ENCODE assay signal across 8 cellular contexts in the genomic region with DNA sequence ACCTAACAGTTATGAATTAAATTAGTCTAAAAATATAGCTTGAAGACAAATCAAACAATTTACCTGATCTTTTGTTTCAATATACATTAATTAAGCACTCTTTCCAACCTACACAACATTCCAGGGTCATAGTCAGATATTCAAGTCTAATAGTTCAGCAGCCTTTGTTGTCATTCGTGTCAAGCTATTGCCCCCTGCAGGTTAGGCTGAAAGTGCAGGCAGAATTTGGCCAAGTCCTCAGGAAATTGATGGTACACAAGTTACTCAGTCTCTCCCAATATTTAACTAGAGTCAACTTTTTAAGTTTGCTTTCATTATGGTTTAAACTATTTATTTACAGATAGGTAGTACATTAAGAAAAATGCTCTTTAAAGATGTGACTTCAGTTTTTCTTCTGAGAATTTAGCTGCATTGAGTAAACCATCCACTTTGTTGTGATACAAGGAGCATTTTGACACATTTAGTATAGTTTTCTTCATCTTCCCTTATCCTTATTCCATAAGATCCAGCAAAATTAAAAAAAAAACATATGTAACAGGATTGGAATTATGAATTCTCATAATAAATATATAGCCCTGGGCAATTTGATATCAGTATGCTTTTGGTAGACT.
DNase-seq lines count a peak whose midpoint lies in the region; ATAC-seq and TF ChIP-seq lines count a peak whose summit lies in the region.

No MANE protein-coding gene starts in this region.

- H3K9me3 ChIP-seq in NT2/D1 (ENCODE audit: insufficient read depth, low read length), result no peaks in the 10 kb centered on the region
- H3K9me3 ChIP-seq in esophagus squamous epithelium, result no peaks in the 10 kb centered on the region
- no peaks in the 10 kb centered on the region for H3K9me3 ChIP-seq in neural cell (ENCODE audit: low read length)

- WGBS in esophagus squamous epithelium, 2 donors, result 0 to 11% methylated on average over 1 of the region's 1 CpG

- TF ChIP-seq EP300 in neural cell (conservative IDR thresholded peaks at IDR 0.05; ENCODE audit: poor library complexity, severe bottlenecking), result no peak

- H3K4me3 Mint-ChIP-seq in CD14-positive monocyte, result peak overlapping the region in 1 of 2 donors; percentile 56
- H3K4me3 Mint-ChIP-seq in type B pancreatic cell, result no peak overlapping the region

- H3K9me3 Mint-ChIP-seq in CD14-positive monocyte (peaks cover 0 to 13% (median 6%) of the 10 kb centered on the region in 7 donors), type B pancreatic cell (no peaks in the 10 kb centered on the region)

- H3K4me1 ChIP-seq in NT2/D1 (ENCODE audit: insufficient read depth, insufficient read length) (no peaks in the 10 kb centered on the region), esophagus squamous epithelium (peaks cover 6 to 32% (median 10%) of the 10 kb centered on the region in 3 donors)

- ATAC-seq in GM19023 (IDR thresholded peaks at IDR 0.05; ENCODE audit: unreplicated experiment), result peak; percentile 39

- H3K9me2 ChIP-seq in neural cell (ENCODE audit: insufficient read depth, low read length), result no peaks in the 10 kb centered on the region

- H3K27me3 Mint-ChIP-seq in CD14-positive monocyte (ENCODE audit: low read depth in 3 of 3), result peaks cover 77 to 88% (median 79%) of the 10 kb centered on the region in 3 donors
- H3K27me3 Mint-ChIP-seq in type B pancreatic cell, result peaks cover 86% of the 10 kb centered on the region

- H3K4me3 ChIP-seq in NT2/D1 (ENCODE audit: insufficient read length, low read depth) (no peak overlapping the region), esophagus squamous epithelium (no peak overlapping the region), neural cell (ENCODE audit: low read length) (no peak overlapping the region)

- H4K20me1 ChIP-seq in neural cell (ENCODE audit: insufficient read depth), result no peaks in the 10 kb centered on the region

- no peaks in the 10 kb centered on the region for H3F3A ChIP-seq in neural cell (ENCODE audit: insufficient read depth, low read length, poor library complexity, severe bottlenecking)

- no peak overlapping the region for H3K9ac ChIP-seq in NT2/D1 (ENCODE audit: insufficient read length, low read depth)
- H3K9ac ChIP-seq in neural cell (ENCODE audit: low read length), result no peak overlapping the region

- H3K36me3 Mint-ChIP-seq in CD14-positive monocyte, result peaks cover 6 to 12% of the 10 kb centered on the region in 2 donors
- no peaks in the 10 kb centered on the region for H3K36me3 Mint-ChIP-seq in type B pancreatic cell

- H3K27ac Mint-ChIP-seq in CD14-positive monocyte (no peak overlapping the region), type B pancreatic cell (no peak overlapping the region)

- H3K4me1 Mint-ChIP-seq in CD14-positive monocyte, result peaks cover 36% of the 10 kb centered on the region
- H3K4me1 Mint-ChIP-seq in type B pancreatic cell (ENCODE audit: unreplicated experiment), result peaks cover 6% of the 10 kb centered on the region

- H3K36me3 ChIP-seq in NT2/D1 (ENCODE audit: insufficient read depth, insufficient read length, low read length) (no peaks in the 10 kb centered on the region), esophagus squamous epithelium (no peaks in the 10 kb centered on the region), neural cell (ENCODE audit: insufficient read depth, low read length) (no peaks in the 10 kb centered on the region)

- TF ChIP-seq POLR2A in esophagus squamous epithelium (IDR thresholded peaks at IDR 0.05), result no peak

- TF ChIP-seq CTCF in CD14-positive monocyte (IDR thresholded peaks at IDR 0.05) (peak; percentile 95), esophagus squamous epithelium (IDR thresholded peaks at IDR 0.05) (peak; percentile 67 to 87 (median 79)), neural cell (IDR thresholded peaks at IDR 0.05; ENCODE audit: poor library complexity, severe bottlenecking) (peak; percentile 84), type B pancreatic cell (conservative IDR thresholded peaks at IDR 0.05) (peak; percentile 93)

- peaks cover 27% of the 10 kb centered on the region for H3K79me2 ChIP-seq in neural cell (replicated peaks; ENCODE audit: insufficient read depth, low read length)

- H3K4me2 ChIP-seq in neural cell (ENCODE audit: low read length), result no peak overlapping the region

- H3K27ac ChIP-seq in esophagus squamous epithelium (no peak overlapping the region), neural cell (ENCODE audit: low read length) (no peak overlapping the region)

- TF ChIP-seq RAD21 in neural cell (conservative IDR thresholded peaks at IDR 0.05), result peak; percentile 86

- DNase-seq in CD14-positive monocyte (ENCODE audit: low spot score), result peak; percentile 54
- DNase-seq in HPDE6-E6E7 (ENCODE audit: extremely low spot score), result peak; percentile 29
- DNase-seq in NT2/D1 (ENCODE audit: low read depth, low spot score), result peak; percentile 58
- peak; percentile 67 for DNase-seq in activated T-cell treated with anti-CD3 and anti-CD28 coated beads for 24 hours (ENCODE audit: low read depth)
- no peak for DNase-seq in esophagus squamous epithelium (lab: John Stamatoyannopoulos, UW)
- DNase-seq in type B pancreatic cell (ENCODE audit: extremely low spot score, unreplicated experiment), result peak; percentile 72

- intact Hi-C loops in CD14-positive monocyte (cut with micrococcal nuclease) (loop anchor here (2.0 to 5.0 kb wide), 2 partner anchors 1084 kb away; no protein-coding TSS in a partner anchor), esophagus squamous epithelium (cut with DNase I) (no loop called here)

- H2AFZ ChIP-seq in neural cell (ENCODE audit: low read depth, low read length), result no peak overlapping the region

- H3K27me3 ChIP-seq in NT2/D1 (ENCODE audit: insufficient read depth, insufficient read length) (peaks cover 40% of the 10 kb centered on the region), esophagus squamous epithelium (peaks cover 0 to 97% (median 14%) of the 10 kb centered on the region in 4 donors), neural cell (ENCODE audit: insufficient read depth, low read depth, low read length) (peaks cover 8% of the 10 kb centered on the region)

TF ChIP-seq in neural cell, 6 proteins besides CTCF, POLR2A, EP300 and RAD21:
- TF ChIP-seq SMC3 (conservative IDR thresholded peaks at IDR 0.05; ENCODE audit: poor library complexity), result peak; percentile 77
- TF ChIP-seq, protein P1, sequence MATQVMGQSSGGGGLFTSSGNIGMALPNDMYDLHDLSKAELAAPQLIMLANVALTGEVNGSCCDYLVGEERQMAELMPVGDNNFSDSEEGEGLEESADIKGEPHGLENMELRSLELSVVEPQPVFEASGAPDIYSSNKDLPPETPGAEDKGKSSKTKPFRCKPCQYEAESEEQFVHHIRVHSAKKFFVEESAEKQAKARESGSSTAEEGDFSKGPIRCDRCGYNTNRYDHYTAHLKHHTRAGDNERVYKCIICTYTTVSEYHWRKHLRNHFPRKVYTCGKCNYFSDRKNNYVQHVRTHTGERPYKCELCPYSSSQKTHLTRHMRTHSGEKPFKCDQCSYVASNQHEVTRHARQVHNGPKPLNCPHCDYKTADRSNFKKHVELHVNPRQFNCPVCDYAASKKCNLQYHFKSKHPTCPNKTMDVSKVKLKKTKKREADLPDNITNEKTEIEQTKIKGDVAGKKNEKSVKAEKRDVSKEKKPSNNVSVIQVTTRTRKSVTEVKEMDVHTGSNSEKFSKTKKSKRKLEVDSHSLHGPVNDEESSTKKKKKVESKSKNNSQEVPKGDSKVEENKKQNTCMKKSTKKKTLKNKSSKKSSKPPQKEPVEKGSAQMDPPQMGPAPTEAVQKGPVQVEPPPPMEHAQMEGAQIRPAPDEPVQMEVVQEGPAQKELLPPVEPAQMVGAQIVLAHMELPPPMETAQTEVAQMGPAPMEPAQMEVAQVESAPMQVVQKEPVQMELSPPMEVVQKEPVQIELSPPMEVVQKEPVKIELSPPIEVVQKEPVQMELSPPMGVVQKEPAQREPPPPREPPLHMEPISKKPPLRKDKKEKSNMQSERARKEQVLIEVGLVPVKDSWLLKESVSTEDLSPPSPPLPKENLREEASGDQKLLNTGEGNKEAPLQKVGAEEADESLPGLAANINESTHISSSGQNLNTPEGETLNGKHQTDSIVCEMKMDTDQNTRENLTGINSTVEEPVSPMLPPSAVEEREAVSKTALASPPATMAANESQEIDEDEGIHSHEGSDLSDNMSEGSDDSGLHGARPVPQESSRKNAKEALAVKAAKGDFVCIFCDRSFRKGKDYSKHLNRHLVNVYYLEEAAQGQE (IDR thresholded peaks at IDR 0.05; ENCODE audit: borderline replicate concordance), result no peak
